In genomic region chr2:114020668-114021067, GRCh38 we compare ENCODE assay signal across 29 cellular contexts.
"Had no signal": no experiment of that assay in that cellular context is flagged by ENCODE, and none has a peak within 500 bp of the region (broad histone marks: within the 10 kb centered on the region; RNA-seq: fewer than 3 reads in every experiment).

No MANE protein-coding gene starts in this region.

- H3K36me3 Mint-ChIP-seq: stimulated activated effector memory CD8-positive, alpha-beta T cell treated with anti-CD3 and anti-CD28 coated beads, Interleukin-12 subunit alpha, Interleukin-12 subunit beta, amount 100 ng/mL, for 72 hours; stimulated activated memory B cell treated with anti-CD40 and anti-IgM and Interleukin-4, amounts not matched to agents 10 μg/mL and 1 μg/mL and 100 μg/mL, for 72 hours; type B pancreatic cell had no signal

- H3K4me3 Mint-ChIP-seq: stimulated activated effector memory CD8-positive, alpha-beta T cell treated with anti-CD3 and anti-CD28 coated beads, Interleukin-12 subunit alpha, Interleukin-12 subunit beta, amount 100 ng/mL, for 72 hours; stimulated activated memory B cell treated with anti-CD40 and anti-IgM and Interleukin-4, amounts not matched to agents 10 μg/mL and 1 μg/mL and 100 μg/mL, for 72 hours; stimulated activated naive B cell treated with anti-CD40 and anti-IgM and Interleukin-4, amounts not matched to agents 10 μg/mL and 1 μg/mL and 100 μg/mL, for 72 hours; stimulated activated naive CD8-positive, alpha-beta T cell treated with anti-CD3 and anti-CD28 coated beads, Interleukin-15, amount 100 ng/mL, for 72 hours; stimulated activated naive CD8-positive, alpha-beta T cell treated with anti-CD3 and anti-CD28 coated beads, Interleukin-15, Interleukin-2, amounts not matched to agents 100 ng/mL and 50 ng/mL, for 24 hours; type B pancreatic cell had no signal

- FAIRE-seq: urothelium cell line had no signal

- H3K4me1 Mint-ChIP-seq: stimulated activated effector memory CD8-positive, alpha-beta T cell treated with anti-CD3 and anti-CD28 coated beads, Interleukin-12 subunit alpha, Interleukin-12 subunit beta, amount 100 ng/mL, for 72 hours; stimulated activated memory B cell treated with anti-CD40 and anti-IgM and Interleukin-4, amounts not matched to agents 10 μg/mL and 1 μg/mL and 100 μg/mL, for 72 hours; stimulated activated naive B cell treated with anti-CD40 and anti-IgM and Interleukin-4, amounts not matched to agents 10 μg/mL and 1 μg/mL and 100 μg/mL, for 72 hours; stimulated activated naive CD8-positive, alpha-beta T cell treated with anti-CD3 and anti-CD28 coated beads, Interleukin-15, amount 100 ng/mL, for 72 hours had no signal

- H3K27ac ChIP-seq: stomach, suprapubic skin, testis, thoracic aorta, thyroid gland, tibial artery, tibial nerve, transverse colon, upper lobe of left lung, upper lobe of right lung, uterus, vagina had no signal

- ATAC-seq: stimulated activated effector memory CD8-positive, alpha-beta T cell treated with anti-CD3 and anti-CD28 coated beads, Interleukin-12 subunit alpha, Interleukin-12 subunit beta, amount 100 ng/mL, for 72 hours; stimulated activated memory B cell treated with anti-CD40 and anti-IgM and Interleukin-4, amounts not matched to agents 10 μg/mL and 1 μg/mL and 100 μg/mL, for 72 hours; stimulated activated naive B cell treated with anti-CD40 and anti-IgM and Interleukin-4, amounts not matched to agents 10 μg/mL and 1 μg/mL and 100 μg/mL, for 72 hours; stimulated activated naive CD8-positive, alpha-beta T cell treated with anti-CD3 and anti-CD28 coated beads, Interleukin-15, amount 100 ng/mL, for 72 hours; stimulated activated naive CD8-positive, alpha-beta T cell treated with anti-CD3 and anti-CD28 coated beads, Interleukin-15, Interleukin-2, amounts not matched to agents 100 U/mL and 50 U/mL, for 24 hours; upper lobe of right lung had no signal

- H3K9me3 Mint-ChIP-seq: stimulated activated effector memory CD8-positive, alpha-beta T cell treated with anti-CD3 and anti-CD28 coated beads, Interleukin-12 subunit alpha, Interleukin-12 subunit beta, amount 100 ng/mL, for 72 hours; stimulated activated naive CD8-positive, alpha-beta T cell treated with anti-CD3 and anti-CD28 coated beads, Interleukin-15, amount 100 ng/mL, for 72 hours; type B pancreatic cell had no signal

- H3K9me3 ChIP-seq: suprapubic skin, testis, thoracic aorta, thyroid gland, tibial artery, transverse colon, upper lobe of left lung, upper lobe of right lung, uterus, vagina had no signal

- H3K27me3 ChIP-seq: stomach, suprapubic skin, testis, thyroid gland, tibial artery, tibial nerve, transverse colon, upper lobe of left lung, upper lobe of right lung, uterus, vagina had no signal

- H3K27me3 Mint-ChIP-seq: type B pancreatic cell had no signal

- DNase-seq: stimulated activated CD4-positive, alpha-beta T cell treated with anti-CD3 and anti-CD28 coated beads, Interleukin-2, amount 100 ng/mL, for 48 hours; stimulated activated CD4-positive, alpha-beta T cell treated with anti-CD3 and anti-CD28 coated beads, Interleukin-4, amount 100 ng/mL, for 1 hour; stimulated activated CD4-positive, alpha-beta T cell treated with anti-CD3 and anti-CD28 coated beads, Interleukin-4, amount 100 ng/mL, for 24 hours; stimulated activated CD4-positive, alpha-beta T cell treated with anti-CD3 and anti-CD28 coated beads, Interleukin-4, amount 100 ng/mL, for 4 hours; stimulated activated CD8-positive, alpha-beta memory T cell treated with anti-CD3 and anti-CD28 coated beads, Interleukin-4, amount 100 ng/mL, for 48 hours; stimulated activated naive B cell treated with anti-CD40 and anti-IgM and Interleukin-4, amounts not matched to agents 10 μg/mL and 1 μg/mL and 100 μg/mL, for 72 hours; stimulated activated naive CD4-positive, alpha-beta T cell; stimulated activated naive CD4-positive, alpha-beta T cell treated with Interleukin-2 at 50 U/mL for 16 hours; stimulated activated naive CD8-positive, alpha-beta T cell treated with anti-CD3 and anti-CD28 coated beads, Interleukin-15, amount 100 ng/mL, for 72 hours; stimulated activated naive CD8-positive, alpha-beta T cell treated with anti-CD3 and anti-CD28 coated beads, Interleukin-15, Interleukin-2, amounts not matched to agents 100 U/mL and 50 U/mL, for 24 hours; stomach; substantia nigra; testis; thyroid gland; tibial artery; transverse colon; trophoblast cell; upper lobe of left lung; upper lobe of right lung; uterus had no signal

- H3K36me3 ChIP-seq: stomach, suprapubic skin, thoracic aorta, thyroid gland, tibial artery, tibial nerve, transverse colon, upper lobe of left lung, upper lobe of right lung, uterus, vagina had no signal

- H3K4me3 ChIP-seq: stomach, suprapubic skin, testis, thoracic aorta, thyroid gland, tibial artery, tibial nerve, transverse colon, upper lobe of left lung, upper lobe of right lung, uterus, vagina had no signal

- H3K4me1 ChIP-seq: stomach, suprapubic skin, testis, thyroid gland, tibial artery, tibial nerve, upper lobe of left lung, upper lobe of right lung, uterus, vagina had no signal

- H3K27ac Mint-ChIP-seq: stimulated activated effector memory CD8-positive, alpha-beta T cell treated with anti-CD3 and anti-CD28 coated beads, Interleukin-12 subunit alpha, Interleukin-12 subunit beta, amount 100 ng/mL, for 72 hours; stimulated activated memory B cell treated with anti-CD40 and anti-IgM and Interleukin-4, amounts not matched to agents 10 μg/mL and 1 μg/mL and 100 μg/mL, for 72 hours; stimulated activated naive B cell treated with anti-CD40 and anti-IgM and Interleukin-4, amounts not matched to agents 10 μg/mL and 1 μg/mL and 100 μg/mL, for 72 hours; stimulated activated naive CD8-positive, alpha-beta T cell treated with anti-CD3 and anti-CD28 coated beads, Interleukin-15, amount 100 ng/mL, for 72 hours; stimulated activated naive CD8-positive, alpha-beta T cell treated with anti-CD3 and anti-CD28 coated beads, Interleukin-15, Interleukin-2, amounts not matched to agents 100 ng/mL and 50 ng/mL, for 24 hours; type B pancreatic cell had no signal
